ENCODE assay signal across 11 cellular contexts in the genomic region with DNA sequence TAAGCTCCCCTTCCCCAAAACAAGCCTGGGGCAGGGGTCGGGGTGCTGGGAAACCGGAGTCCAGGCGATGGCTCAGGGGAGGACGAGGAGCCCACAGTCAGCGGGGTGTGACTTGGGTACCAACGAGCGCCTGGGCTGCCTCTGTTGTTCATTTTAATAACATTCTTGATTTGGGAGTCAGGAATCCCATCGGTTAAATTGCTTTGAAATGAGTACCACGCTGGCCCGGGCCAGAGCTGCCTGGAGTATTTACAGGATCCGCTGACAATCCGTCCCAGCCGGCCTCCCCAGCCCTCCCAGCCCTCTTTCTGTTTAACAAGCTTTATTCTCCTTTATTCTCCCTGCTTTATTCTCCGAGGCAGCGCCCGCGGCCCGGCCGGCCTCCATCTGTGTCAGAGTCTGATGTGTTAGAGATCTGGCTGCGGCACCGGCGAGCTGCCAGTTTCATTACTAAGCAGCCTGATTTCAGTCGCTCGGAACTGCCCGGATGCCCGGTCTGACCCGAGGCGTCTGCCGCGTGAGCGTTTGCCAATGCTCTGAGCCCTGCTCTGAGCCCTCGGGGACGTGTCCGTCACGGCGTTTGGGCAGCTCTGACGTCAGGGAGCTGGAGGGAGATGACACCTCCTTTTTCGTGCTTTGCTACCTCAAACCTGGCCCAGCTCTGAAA. TPM values are rescaled to one million over a fixed set of nuclear protein-coding genes. Genes with fewer than 3 reads are reported as not detected.
DNase-seq lines count a peak whose midpoint lies in the region; ATAC-seq, FAIRE-seq and TF ChIP-seq lines count a peak whose summit lies in the region.
"Had no signal": no experiment of that assay in that cellular context is flagged by ENCODE, and none has a peak within 500 bp of the region (broad histone marks: within the 10 kb centered on the region; RNA-seq: fewer than 3 reads in every experiment).

No MANE protein-coding gene starts in this region.

- H2AK5ac ChIP-seq in mesendoderm (ENCODE audit: low read length) = no peak overlapping the region

- H3K18ac ChIP-seq in mesendoderm (ENCODE audit: low read length) = no peak overlapping the region

- H4K20me1 ChIP-seq in OCI-LY7 (ENCODE audit: insufficient read depth, low read length) = no peaks in the 10 kb centered on the region

- H3K27ac ChIP-seq in dorsolateral prefrontal cortex (peak overlapping the region in 16 of 59 donors; percentile 2 to 70 (median 35)), mesendoderm (ENCODE audit: low read depth, low read length) (no peak overlapping the region), OCI-LY7 (ENCODE audit: low read depth, low read length, poor library complexity, severe bottlenecking) (no peak overlapping the region)

- no peak overlapping the region for H2BK120ac ChIP-seq in mesendoderm (ENCODE audit: low read depth, low read length)

- no peak overlapping the region for H2AFZ ChIP-seq in OCI-LY7 (ENCODE audit: low read length)

- TF ChIP-seq POLR2A in GM12892 (IDR thresholded peaks at IDR 0.05; ENCODE audit: low read depth, low read length) = no peak

- no peak overlapping the region for H3K4ac ChIP-seq in mesendoderm (ENCODE audit: low read depth, low read length)

- H3K4me2 ChIP-seq in mesendoderm (ENCODE audit: low read length) (no peak overlapping the region), OCI-LY7 (ENCODE audit: low read length) (no peak overlapping the region)

- intact Hi-C loops in dorsolateral prefrontal cortex (cut with DNase I) = no loop called here
- intact Hi-C loops in OCI-LY7 (cut with micrococcal nuclease; ENCODE audit: unreplicated experiment) = no loop called here

- H3K79me2 ChIP-seq in mesendoderm (ENCODE audit: control insufficient read depth, insufficient read depth, low read length) (no peaks in the 10 kb centered on the region), OCI-LY7 (ENCODE audit: insufficient read depth, low read depth, low read length) (no peaks in the 10 kb centered on the region)

- H4K8ac ChIP-seq in mesendoderm (ENCODE audit: low read depth, low read length) = no peak overlapping the region

- TF ChIP-seq CTCF in dorsolateral prefrontal cortex (IDR thresholded peaks at IDR 0.05 in 54 of 56, conservative IDR thresholded peaks at IDR 0.05 in 2 of 56; ENCODE audit: low read depth in 1 of 56, partially characterized antibody in 56 of 56) (no peak), OCI-LY7 (conservative IDR thresholded peaks at IDR 0.05; ENCODE audit: low read length) (no peak)

- no peaks in the 10 kb centered on the region for H3K79me1 ChIP-seq in mesendoderm (ENCODE audit: low read length)

- WGBS in mesendoderm (ENCODE audit: extremely low coverage, insufficient coverage, low lambda C conversion rate) = no CpG with 5 or more reads among the region's 38 CpGs

- H3K27me3 ChIP-seq in dorsolateral prefrontal cortex (peaks cover 0 to 8% (median 0%) of the 10 kb centered on the region in 45 donors), mesendoderm (ENCODE audit: insufficient read depth, low read length, poor library complexity) (no peaks in the 10 kb centered on the region)

- DNase-seq in AG08395 (ENCODE audit: low spot score) (peak; percentile 73), HS-27A (ENCODE audit: low read depth) (peak; percentile 76), dorsolateral prefrontal cortex (peak in 9 of 10 donors; percentile 49 to 78 (median 63)), mesendoderm (no peak), GM12892 (ENCODE audit: insufficient read length) (no peak), OCI-LY7 (ENCODE audit: low spot score) (no peak)
- no peak for DNase-seq in activated CD4-positive, alpha-beta T cell treated with anti-CD3 and anti-CD28 coated beads for 48 hours
- DNase-seq: activated CD4-positive, alpha-beta T cell treated with anti-CD3 and anti-CD28 coated beads, Interleukin-2, amount 50 U/mL, for 4 hours; NCI-H345; nephron progenitor cell had no signal

- no TSS peak for BruUV-seq in OCI-LY7 (replicated peaks; lab: Mats Ljungman, UMichigan)

- POLR2A ChIA-PET in OCI-LY7 (lab: Charles Lee) = no interaction called here

- H3K9me2 ChIP-seq in OCI-LY7 (ENCODE audit: insufficient read depth, low read length) = no peaks in the 10 kb centered on the region

- no peak overlapping the region for H3K9ac ChIP-seq in mesendoderm (ENCODE audit: low read length)

- H3K4me1 ChIP-seq in mesendoderm (ENCODE audit: control insufficient read depth, low read depth, low read length) = no peaks in the 10 kb centered on the region
- H3K4me1 ChIP-seq in OCI-LY7 (ENCODE audit: insufficient read depth, low read length, poor library complexity, severe bottlenecking) = no peaks in the 10 kb centered on the region

- H4K5ac ChIP-seq in mesendoderm (ENCODE audit: low read length) = no peak overlapping the region

- peak overlapping the region; percentile 64 for H3K56ac ChIP-seq in mesendoderm (ENCODE audit: low read length)

- H2BK15ac ChIP-seq in mesendoderm (replicated peaks; ENCODE audit: low read depth) = no peak overlapping the region

- H2BK5ac ChIP-seq in mesendoderm (ENCODE audit: low read length) = no peak overlapping the region

- H3K4me3 ChIP-seq in dorsolateral prefrontal cortex (peak overlapping the region in 34 of 59 donors; percentile 2 to 51 (median 24)), mesendoderm (ENCODE audit: low read length) (no peak overlapping the region), OCI-LY7 (ENCODE audit: low read depth, low read length, poor library complexity, severe bottlenecking) (no peak overlapping the region)

- no peaks in the 10 kb centered on the region for H3K9me3 ChIP-seq in OCI-LY7 (ENCODE audit: low read length)

- CTCF ChIA-PET in OCI-LY7 (lab: Charles Lee; ENCODE audit: unreplicated experiment) = no interaction called here

- H3K36me3 ChIP-seq in mesendoderm (ENCODE audit: control insufficient read depth, insufficient read depth, low read length) (no peaks in the 10 kb centered on the region), OCI-LY7 (ENCODE audit: insufficient read depth, low read length) (no peaks in the 10 kb centered on the region)

- H3K23ac ChIP-seq in mesendoderm (ENCODE audit: low read length) = no peak overlapping the region

- no peak for ATAC-seq in HG02885 (IDR thresholded peaks at IDR 0.05; ENCODE audit: poor library complexity, unreplicated experiment)

- FAIRE-seq in GM12892 (lab: Jason Lieb, UNC) = no peak

RNA-seq across cellular contexts. Expression of gene QRFP, which starts 16.5 kb away (rescaled TPM):
- total RNA-seq in dorsolateral prefrontal cortex = not detected
- not detected for polyA plus RNA-seq in mesendoderm (2013, experiment 1 of 2)
- polyA plus RNA-seq in mesendoderm (2013, experiment 2 of 2) = not detected
- polyA plus RNA-seq in GM12892 (2012; ENCODE audit: missing spikeins) = 0.21 TPM
- not detected in 2 replicates for total RNA-seq in OCI-LY7 (2014; rRNA removed; shearing (Covaris generic))
- total RNA-seq in OCI-LY7 (2022) = not detected in 2 replicates

RNA-seq across cellular contexts. Expression of gene FIBCD1, which starts 26.0 kb away (rescaled TPM):
- total RNA-seq in dorsolateral prefrontal cortex = 1 to 10 TPM in 87 of 120 experiments, under 1 TPM in 31, not detected in 2; 0.24 to 4.5 (median 1.6) TPM
- 6.6 TPM for polyA plus RNA-seq in mesendoderm (2013, experiment 1 of 2)
- polyA plus RNA-seq in mesendoderm (2013, experiment 2 of 2) = 6.5 TPM
- polyA plus RNA-seq in GM12892 (2012; ENCODE audit: missing spikeins) = not detected
- total RNA-seq in OCI-LY7 (2014; rRNA removed; shearing (Covaris generic)) = not detected in 2 replicates
- total RNA-seq in OCI-LY7 (2022) = not detected in 2 replicates

Comparison
In these comparisons a context has a peak if more than half of its experiments do, and no peak if none do; other contexts are left out.
1. DNase-seq: peak in AG08395 (single experiment), HS-27A (single experiment) and dorsolateral prefrontal cortex (9 of 10); none in mesendoderm (single experiment), activated CD4-positive, alpha-beta T cell treated with anti-CD3 and anti-CD28 coated beads for 48 hours (single experiment), GM12892 (single experiment) and OCI-LY7 (single experiment).
2. H3K4me3 ChIP-seq: peak in dorsolateral prefrontal cortex (34 of 59); none in mesendoderm (single experiment) and OCI-LY7 (single experiment).